14 cellular contexts compared by ENCODE assay signal in genomic region chr4:156686120-156686519, GRCh38.
DNase-seq lines count a peak whose midpoint lies in the region; ATAC-seq and TF ChIP-seq lines count a peak whose summit lies in the region.
"Had no signal": no experiment of that assay in that cellular context is flagged by ENCODE, and none has a peak within 500 bp of the region (broad histone marks: within the 10 kb centered on the region; RNA-seq: fewer than 3 reads in every experiment).

No MANE protein-coding gene starts in this region.

- no peak overlapping the region for H3K4me3 Mint-ChIP-seq in activated CD8-positive, alpha-beta memory T cell treated with anti-CD3 and anti-CD28 coated beads, Interleukin-2, amount 10 ng/mL, durations not matched to agents 7 days and 5 days
- H3K4me3 Mint-ChIP-seq: activated naive CD8-positive, alpha-beta T cell treated with anti-CD3 and anti-CD28 coated beads, Interleukin-2, amount 10 ng/mL, durations not matched to agents 7 days and 5 days; IgD-negative memory B cell had no signal

- no peaks in the 10 kb centered on the region for H3K4me1 ChIP-seq in testis
- H3K4me1 ChIP-seq: left lung, prostate gland had no signal

- H3K9me3 Mint-ChIP-seq in activated CD8-positive, alpha-beta memory T cell treated with anti-CD3 and anti-CD28 coated beads, Interleukin-2, amount 10 ng/mL, durations not matched to agents 7 days and 5 days (ENCODE audit: low read depth) = peaks cover 7% of the 10 kb centered on the region
- H3K9me3 Mint-ChIP-seq: activated naive CD8-positive, alpha-beta T cell treated with anti-CD3 and anti-CD28 coated beads, Interleukin-2, amount 10 ng/mL, durations not matched to agents 7 days and 5 days had no signal

- H3K27me3 Mint-ChIP-seq in activated CD8-positive, alpha-beta memory T cell treated with anti-CD3 and anti-CD28 coated beads, Interleukin-2, amount 10 ng/mL, durations not matched to agents 7 days and 5 days = no peaks in the 10 kb centered on the region
- H3K27me3 Mint-ChIP-seq: activated naive CD8-positive, alpha-beta T cell treated with anti-CD3 and anti-CD28 coated beads, Interleukin-2, amount 10 ng/mL, durations not matched to agents 7 days and 5 days; IgD-negative memory B cell had no signal

- H3K36me3 Mint-ChIP-seq in activated CD8-positive, alpha-beta memory T cell treated with anti-CD3 and anti-CD28 coated beads, Interleukin-2, amount 10 ng/mL, durations not matched to agents 7 days and 5 days = no peaks in the 10 kb centered on the region
- H3K36me3 Mint-ChIP-seq: activated naive CD8-positive, alpha-beta T cell treated with anti-CD3 and anti-CD28 coated beads, Interleukin-2, amount 10 ng/mL, durations not matched to agents 7 days and 5 days; IgD-negative memory B cell had no signal

- TF ChIP-seq POLR2A in testis (IDR thresholded peaks at IDR 0.05) = no peak

- no peak for TF ChIP-seq CTCF in testis (IDR thresholded peaks at IDR 0.05)

- no peak for ATAC-seq in GM19455 (IDR thresholded peaks at IDR 0.05; ENCODE audit: unreplicated experiment)
- ATAC-seq in activated CD8-positive, alpha-beta memory T cell treated with anti-CD3 and anti-CD28 coated beads, Interleukin-2, amount 10 ng/mL, durations not matched to agents 7 days and 5 days = no peak
- ATAC-seq: left lung had no signal

- no peak overlapping the region for H3K27ac Mint-ChIP-seq in activated CD8-positive, alpha-beta memory T cell treated with anti-CD3 and anti-CD28 coated beads, Interleukin-2, amount 10 ng/mL, durations not matched to agents 7 days and 5 days
- H3K27ac Mint-ChIP-seq: activated naive CD8-positive, alpha-beta T cell treated with anti-CD3 and anti-CD28 coated beads, Interleukin-2, amount 10 ng/mL, durations not matched to agents 7 days and 5 days; IgD-negative memory B cell had no signal

- DNase-seq in HCEC 1CT (peak; percentile 70), RPMI7951 (ENCODE audit: low read depth) (peak; percentile 96), fibroblast of peridontal ligament (ENCODE audit: extremely low read depth) (peak; percentile 99), skeletal muscle cell (ENCODE audit: low read depth) (peak; percentile 98), testis (no peak)
- DNase-seq in activated CD8-positive, alpha-beta memory T cell treated with anti-CD3 and anti-CD28 coated beads, Interleukin-2, amount 10 ng/mL, durations not matched to agents 7 days and 5 days = no peak
- DNase-seq: activated CD4-positive, alpha-beta T cell treated with anti-CD3 and anti-CD28 coated beads, Interleukin-2, amount 50 U/mL, for 1 hour; activated naive CD8-positive, alpha-beta T cell treated with anti-CD3 and anti-CD28 coated beads, Interleukin-2, amount 10 ng/mL, durations not matched to agents 7 days and 5 days; erythroblast; left lung; tibial artery had no signal

- no peaks in the 10 kb centered on the region for H3K27me3 ChIP-seq in testis
- H3K27me3 ChIP-seq: left lung, tibial artery had no signal

- H3K4me3 ChIP-seq in skeletal muscle cell (ENCODE audit: low read depth, low read length) (no peak overlapping the region), testis (no peak overlapping the region)
- H3K4me3 ChIP-seq: left lung, prostate gland, tibial artery had no signal

- no peak overlapping the region for H3K27ac ChIP-seq in testis
- H3K27ac ChIP-seq: left lung, prostate gland, tibial artery had no signal

- no peaks in the 10 kb centered on the region for H3K36me3 ChIP-seq in testis (ENCODE audit: low read depth, missing control alignments)
- H3K36me3 ChIP-seq: left lung, prostate gland, tibial artery had no signal

- H3K9me3 ChIP-seq in testis = no peaks in the 10 kb centered on the region
- H3K9me3 ChIP-seq: left lung, prostate gland, tibial artery had no signal

- H3K4me1 Mint-ChIP-seq in activated CD8-positive, alpha-beta memory T cell treated with anti-CD3 and anti-CD28 coated beads, Interleukin-2, amount 10 ng/mL, durations not matched to agents 7 days and 5 days = no peaks in the 10 kb centered on the region
- H3K4me1 Mint-ChIP-seq: activated naive CD8-positive, alpha-beta T cell treated with anti-CD3 and anti-CD28 coated beads, Interleukin-2, amount 10 ng/mL, durations not matched to agents 7 days and 5 days; IgD-negative memory B cell had no signal

- WGBS in testis, 2 donors = 50 to 61% methylated on average over 3 of the region's 3 CpGs

- intact Hi-C loops in testis (cut with DNase I; ENCODE audit: low total_unique reads) = no loop called here

- CTCF ChIA-PET in activated CD8-positive, alpha-beta memory T cell treated with anti-CD3 and anti-CD28 coated beads, Interleukin-2, amount 10 ng/mL, durations not matched to agents 7 days and 5 days (lab: Charles Lee) = no interaction called here

Comparison
In these comparisons a context has a peak if more than half of its experiments do, and no peak if none do; other contexts are left out.
1. DNase-seq: peak in HCEC 1CT (single experiment), RPMI7951 (single experiment), fibroblast of peridontal ligament (single experiment) and skeletal muscle cell (single experiment); none in testis (single experiment) and activated CD8-positive, alpha-beta memory T cell treated with anti-CD3 and anti-CD28 coated beads, Interleukin-2, amount 10 ng/mL, durations not matched to agents 7 days and 5 days (single experiment).